Comparison of ENCODE assay signal across 19 cellular contexts in genomic region chr2:112194480-112194879, GRCh38. TPM values are rescaled to one million over a fixed set of nuclear protein-coding genes. Genes with fewer than 3 reads are reported as not detected.
DNase-seq lines count a peak whose midpoint lies in the region; ATAC-seq, FAIRE-seq and TF ChIP-seq lines count a peak whose summit lies in the region.
"Had no signal": no experiment of that assay in that cellular context is flagged by ENCODE, and none has a peak within 500 bp of the region (broad histone marks: within the 10 kb centered on the region; RNA-seq: fewer than 3 reads in every experiment).

No MANE protein-coding gene starts in this region.

- H3K4me1 ChIP-seq in endothelial cell of umbilical vein (ENCODE audit: control insufficient read depth, extremely low read depth, insufficient read depth, low read length) = peaks cover 24% of the 10 kb centered on the region

- peaks cover 40% of the 10 kb centered on the region for H3K36me3 Mint-ChIP-seq in activated CD4-positive, alpha-beta T cell treated with anti-CD3 and anti-CD28 coated beads for 36 hours (ENCODE audit: low read depth)
- H3K36me3 Mint-ChIP-seq in activated naive CD8-positive, alpha-beta T cell = peaks cover 6% of the 10 kb centered on the region
- H3K36me3 Mint-ChIP-seq in activated naive CD8-positive, alpha-beta T cell treated with anti-CD3 and anti-CD28 coated beads, Interleukin-2, amount 50 U/mL, for 24 hours (ENCODE audit: low read depth) = peaks cover 4% of the 10 kb centered on the region
- H3K36me3 Mint-ChIP-seq in activated T-helper 1 cell treated with anti-CD3 and anti-CD28 coated beads, Interleukin-12 subunit alpha, Interleukin-12 subunit beta, Interleukin-2, Interleukin-4 antibody, amounts not matched to agents 30 ng/mL and 10 ng/mL and 1 ng/mL, durations not matched to agents 14 hours and 24 hours and 36 hours (ENCODE audit: low read depth) = peaks cover 38% of the 10 kb centered on the region

- no peaks in the 10 kb centered on the region for H3K9me3 ChIP-seq in endothelial cell of umbilical vein (replicated peaks; ENCODE audit: control insufficient read depth, insufficient read depth, low read length)

- intact Hi-C loops in activated CD4-positive, alpha-beta T cell treated with anti-CD3 and anti-CD28 coated beads for 36 hours (cut with DNase I, micrococcal nuclease) = no loop called here
- intact Hi-C loops in activated T-helper 1 cell treated with anti-CD3 and anti-CD28 coated beads, Interleukin-12 subunit alpha, Interleukin-12 subunit beta, Interleukin-2, Interleukin-4 antibody, amounts not matched to agents 30 ng/mL and 10 ng/mL and 1 ng/mL, durations not matched to agents 14 hours and 24 hours and 36 hours (cut with micrococcal nuclease) = no loop called here
- intact Hi-C loops in endothelial cell of umbilical vein (cut with micrococcal nuclease) = no loop called here

- no peak overlapping the region for H3K27ac ChIP-seq in endothelial cell of umbilical vein (ENCODE audit: insufficient read depth, low read depth, low read length)
- H3K27ac ChIP-seq: HL-60 had no signal

- TF ChIP-seq CTCF in endothelial cell of umbilical vein (IDR thresholded peaks at IDR 0.05; ENCODE audit: extremely low read depth in 1 of 2, insufficient read depth in 1 of 2, low read depth in 1 of 2, low read length in 2 of 2) = no peak

- H3K27me3 Mint-ChIP-seq in activated CD4-positive, alpha-beta T cell treated with anti-CD3 and anti-CD28 coated beads for 36 hours = no peaks in the 10 kb centered on the region
- no peaks in the 10 kb centered on the region for H3K27me3 Mint-ChIP-seq in activated naive CD8-positive, alpha-beta T cell
- H3K27me3 Mint-ChIP-seq in activated naive CD8-positive, alpha-beta T cell treated with anti-CD3 and anti-CD28 coated beads, Interleukin-2, amount 50 U/mL, for 24 hours = no peaks in the 10 kb centered on the region
- H3K27me3 Mint-ChIP-seq in activated T-helper 1 cell treated with anti-CD3 and anti-CD28 coated beads, Interleukin-12 subunit alpha, Interleukin-12 subunit beta, Interleukin-2, Interleukin-4 antibody, amounts not matched to agents 30 ng/mL and 10 ng/mL and 1 ng/mL, durations not matched to agents 14 hours and 24 hours and 36 hours (ENCODE audit: insufficient read depth) = no peaks in the 10 kb centered on the region

- no peak overlapping the region for H3K4me3 Mint-ChIP-seq in activated CD4-positive, alpha-beta T cell treated with anti-CD3 and anti-CD28 coated beads for 36 hours
- H3K4me3 Mint-ChIP-seq in activated naive CD8-positive, alpha-beta T cell = peak overlapping the region; percentile 25
- no peak overlapping the region for H3K4me3 Mint-ChIP-seq in activated naive CD8-positive, alpha-beta T cell treated with anti-CD3 and anti-CD28 coated beads, Interleukin-2, amount 50 U/mL, for 24 hours
- H3K4me3 Mint-ChIP-seq in activated T-helper 1 cell treated with anti-CD3 and anti-CD28 coated beads, Interleukin-12 subunit alpha, Interleukin-12 subunit beta, Interleukin-2, Interleukin-4 antibody, amounts not matched to agents 30 ng/mL and 10 ng/mL and 1 ng/mL, durations not matched to agents 14 hours and 24 hours and 36 hours = peak overlapping the region; percentile 35
- H3K4me3 Mint-ChIP-seq: H9 had no signal

- no peaks in the 10 kb centered on the region for H3K79me2 ChIP-seq in endothelial cell of umbilical vein (ENCODE audit: control insufficient read depth, insufficient read depth, low read length)

- H4K20me1 ChIP-seq in endothelial cell of umbilical vein (replicated peaks; ENCODE audit: control insufficient read depth, extremely low read depth, insufficient read depth, low read length) = no peaks in the 10 kb centered on the region

- TF ChIP-seq POLR2A in endothelial cell of umbilical vein (IDR thresholded peaks at IDR 0.05; ENCODE audit: low read depth, low read length) = no peak

- dilution Hi-C loops in endothelial cell of umbilical vein (cut with MboI; ENCODE audit: extremely low pct_ligation_motif_present, low sequenced_read_pairs) = no loop called here

- no peaks in the 10 kb centered on the region for H3K36me3 ChIP-seq in endothelial cell of umbilical vein (ENCODE audit: control insufficient read depth in 2 of 2, extremely low read depth in 1 of 2, insufficient read depth in 2 of 2, low read length in 2 of 2)

- no peaks in the 10 kb centered on the region for H3K9me3 Mint-ChIP-seq in activated CD4-positive, alpha-beta T cell treated with anti-CD3 and anti-CD28 coated beads for 36 hours (ENCODE audit: low read depth)
- no peaks in the 10 kb centered on the region for H3K9me3 Mint-ChIP-seq in activated naive CD8-positive, alpha-beta T cell (ENCODE audit: low read depth)
- H3K9me3 Mint-ChIP-seq in activated naive CD8-positive, alpha-beta T cell treated with anti-CD3 and anti-CD28 coated beads, Interleukin-2, amount 50 U/mL, for 24 hours = no peaks in the 10 kb centered on the region
- H3K9me3 Mint-ChIP-seq in activated T-helper 1 cell treated with anti-CD3 and anti-CD28 coated beads, Interleukin-12 subunit alpha, Interleukin-12 subunit beta, Interleukin-2, Interleukin-4 antibody, amounts not matched to agents 30 ng/mL and 10 ng/mL and 1 ng/mL, durations not matched to agents 14 hours and 24 hours and 36 hours = peaks cover 2% of the 10 kb centered on the region
- H3K9me3 Mint-ChIP-seq: H9 had no signal

- H2AFZ ChIP-seq in endothelial cell of umbilical vein (ENCODE audit: low read depth, low read length) = no peak overlapping the region

- no TSS peak for BruUV-seq in endothelial cell of umbilical vein (replicated peaks; lab: Mats Ljungman, UMichigan)

- POLR2A ChIA-PET in activated CD4-positive, alpha-beta T cell treated with anti-CD3 and anti-CD28 coated beads for 36 hours (lab: Charles Lee) = no interaction called here
- POLR2A ChIA-PET in endothelial cell of umbilical vein (lab: Charles Lee) = no interaction called here

- H3K9ac ChIP-seq in endothelial cell of umbilical vein (replicated peaks; ENCODE audit: extremely low read depth, insufficient read depth, low read length) = no peak overlapping the region

- H3K27me3 ChIP-seq in endothelial cell of umbilical vein (ENCODE audit: control insufficient read depth in 2 of 2, insufficient read depth in 2 of 2, low read length in 2 of 2) = no peaks in the 10 kb centered on the region

- peak overlapping the region; percentile 66 for H3K27ac Mint-ChIP-seq in activated CD4-positive, alpha-beta T cell treated with anti-CD3 and anti-CD28 coated beads for 36 hours
- H3K27ac Mint-ChIP-seq in activated naive CD8-positive, alpha-beta T cell = no peak overlapping the region
- H3K27ac Mint-ChIP-seq in activated naive CD8-positive, alpha-beta T cell treated with anti-CD3 and anti-CD28 coated beads, Interleukin-2, amount 50 U/mL, for 24 hours = no peak overlapping the region
- peak overlapping the region; percentile 68 for H3K27ac Mint-ChIP-seq in activated T-helper 1 cell treated with anti-CD3 and anti-CD28 coated beads, Interleukin-12 subunit alpha, Interleukin-12 subunit beta, Interleukin-2, Interleukin-4 antibody, amounts not matched to agents 30 ng/mL and 10 ng/mL and 1 ng/mL, durations not matched to agents 14 hours and 24 hours and 36 hours
- H3K27ac Mint-ChIP-seq: H9 had no signal

- no peak for DNase-seq in activated CD4-positive, alpha-beta T cell treated with anti-CD3 and anti-CD28 coated beads for 36 hours
- no peak for DNase-seq in activated CD4-positive, alpha-beta T cell treated with anti-CD3 and anti-CD28 coated beads for 1 hour
- no peak for DNase-seq in activated naive CD8-positive, alpha-beta T cell treated with anti-CD3 and anti-CD28 coated beads, Interleukin-2, amount 50 U/mL, for 24 hours
- no peak for DNase-seq in activated T-helper 1 cell treated with anti-CD3 and anti-CD28 coated beads, Interleukin-12 subunit alpha, Interleukin-12 subunit beta, Interleukin-2, Interleukin-4 antibody, amounts not matched to agents 30 ng/mL and 10 ng/mL and 1 ng/mL, durations not matched to agents 14 hours and 24 hours and 36 hours (ENCODE audit: low spot score)
- no peak for DNase-seq in endothelial cell of umbilical vein (ENCODE audit: low read depth, low spot score)
- no peak for DNase-seq in NCI-H226
- DNase-seq: 8988T, DMS79 treated with DMSO at 0.1 percent for 48 hours, H9, NCI-H1417 treated with DMSO at 0.1 percent for 48 hours, NCI-H2029, NCI-H2171, NCI-H446 treated with DMSO at 0.1 percent for 48 hours, OCI-M1, RPMI8226 had no signal

- CTCF ChIA-PET in activated CD4-positive, alpha-beta T cell treated with anti-CD3 and anti-CD28 coated beads for 36 hours (lab: Charles Lee) = interaction anchor here (0.6 kb wide), 1 partner anchor 963 kb away, joined by 3 read pairs; no protein-coding TSS in a partner anchor
- CTCF ChIA-PET in endothelial cell of umbilical vein (lab: Charles Lee) = no interaction called here

- H3K9me1 ChIP-seq in endothelial cell of umbilical vein (replicated peaks; ENCODE audit: control insufficient read depth, extremely low read depth, insufficient read depth, low read length) = no peaks in the 10 kb centered on the region

- H3K4me1 Mint-ChIP-seq in activated CD4-positive, alpha-beta T cell treated with anti-CD3 and anti-CD28 coated beads for 36 hours = peaks cover 61% of the 10 kb centered on the region
- H3K4me1 Mint-ChIP-seq in activated naive CD8-positive, alpha-beta T cell (ENCODE audit: low read depth) = peaks cover 43% of the 10 kb centered on the region
- H3K4me1 Mint-ChIP-seq in activated naive CD8-positive, alpha-beta T cell treated with anti-CD3 and anti-CD28 coated beads, Interleukin-2, amount 50 U/mL, for 24 hours = peaks cover 36% of the 10 kb centered on the region
- peaks cover 57% of the 10 kb centered on the region for H3K4me1 Mint-ChIP-seq in activated T-helper 1 cell treated with anti-CD3 and anti-CD28 coated beads, Interleukin-12 subunit alpha, Interleukin-12 subunit beta, Interleukin-2, Interleukin-4 antibody, amounts not matched to agents 30 ng/mL and 10 ng/mL and 1 ng/mL, durations not matched to agents 14 hours and 24 hours and 36 hours (ENCODE audit: low read depth)

- no peak for ATAC-seq in activated CD4-positive, alpha-beta T cell treated with anti-CD3 and anti-CD28 coated beads for 36 hours
- ATAC-seq in activated naive CD8-positive, alpha-beta T cell treated with anti-CD3 and anti-CD28 coated beads, Interleukin-2, amount 50 U/mL, for 24 hours = no peak
- no peak for ATAC-seq in HG02798 (IDR thresholded peaks at IDR 0.05; ENCODE audit: poor library complexity, unreplicated experiment)

- no peak overlapping the region for H3K4me2 ChIP-seq in endothelial cell of umbilical vein (ENCODE audit: insufficient read depth, low read length)

- peak; percentile 60 for FAIRE-seq in endothelial cell of umbilical vein (lab: Jason Lieb, UNC)

- H3K4me3 ChIP-seq in endothelial cell of umbilical vein (replicated peaks in 1 of 3; ENCODE audit: insufficient read depth in 1 of 3, low read depth in 1 of 3, low read length in 3 of 3) = no peak overlapping the region

RNA-seq across cellular contexts. Expression of gene FBLN7, which starts 56.3 kb away (rescaled TPM):
- total RNA-seq in activated CD4-positive, alpha-beta T cell treated with anti-CD3 and anti-CD28 coated beads for 36 hours = 10 to 100 TPM; 40.5 to 40.6 TPM
- 26.4 and 29.6 TPM in 2 replicates for total RNA-seq in activated T-helper 1 cell treated with anti-CD3 and anti-CD28 coated beads, Interleukin-12 subunit alpha, Interleukin-12 subunit beta, Interleukin-2, Interleukin-4 antibody, amounts not matched to agents 30 ng/mL and 10 ng/mL and 1 ng/mL, durations not matched to agents 14 hours and 24 hours and 36 hours
- total RNA-seq in endothelial cell of umbilical vein = 2.1 and 3.3 TPM in 2 replicates
- polyA plus RNA-seq in endothelial cell of umbilical vein = 3.1 and 3.4 TPM in 2 replicates
- polyA plus RNA-seq in endothelial cell of umbilical vein (2011; cell fraction: cytosol; rRNA removed) = 2.9 and 3.8 TPM in 2 replicates
- 2.8 and 3.1 TPM in 2 replicates for polyA plus RNA-seq in endothelial cell of umbilical vein (2011; cell fraction: nucleus; rRNA removed)
- polyA plus RNA-seq in endothelial cell of umbilical vein (2012) = 0.92 and 1.8 TPM in 2 replicates
- 2.4 and 2.8 TPM in 2 replicates for polyA minus RNA-seq in endothelial cell of umbilical vein
- not detected for polyA minus RNA-seq in endothelial cell of umbilical vein (2011; cell fraction: cytosol; rRNA and poly(A)+ RNA removed)
- polyA minus RNA-seq in endothelial cell of umbilical vein (2011; cell fraction: nucleus; rRNA and poly(A)+ RNA removed) = 2.3 and 2.9 TPM in 2 replicates
- total RNA-seq: G401 had no signal

Comparison
In these comparisons a context has a peak if more than half of its experiments do, and no peak if none do; other contexts are left out.
1. H3K4me3 Mint-ChIP-seq: peak in activated naive CD8-positive, alpha-beta T cell (single experiment) and activated T-helper 1 cell treated with anti-CD3 and anti-CD28 coated beads, Interleukin-12 subunit alpha, Interleukin-12 subunit beta, Interleukin-2, Interleukin-4 antibody, amounts not matched to agents 30 ng/mL and 10 ng/mL and 1 ng/mL, durations not matched to agents 14 hours and 24 hours and 36 hours (single experiment); none in activated CD4-positive, alpha-beta T cell treated with anti-CD3 and anti-CD28 coated beads for 36 hours (single experiment) and activated naive CD8-positive, alpha-beta T cell treated with anti-CD3 and anti-CD28 coated beads, Interleukin-2, amount 50 U/mL, for 24 hours (single experiment).
2. H3K27ac Mint-ChIP-seq: peak in activated CD4-positive, alpha-beta T cell treated with anti-CD3 and anti-CD28 coated beads for 36 hours (single experiment) and activated T-helper 1 cell treated with anti-CD3 and anti-CD28 coated beads, Interleukin-12 subunit alpha, Interleukin-12 subunit beta, Interleukin-2, Interleukin-4 antibody, amounts not matched to agents 30 ng/mL and 10 ng/mL and 1 ng/mL, durations not matched to agents 14 hours and 24 hours and 36 hours (single experiment); none in activated naive CD8-positive, alpha-beta T cell (single experiment) and activated naive CD8-positive, alpha-beta T cell treated with anti-CD3 and anti-CD28 coated beads, Interleukin-2, amount 50 U/mL, for 24 hours (single experiment).